In the genomic region with DNA sequence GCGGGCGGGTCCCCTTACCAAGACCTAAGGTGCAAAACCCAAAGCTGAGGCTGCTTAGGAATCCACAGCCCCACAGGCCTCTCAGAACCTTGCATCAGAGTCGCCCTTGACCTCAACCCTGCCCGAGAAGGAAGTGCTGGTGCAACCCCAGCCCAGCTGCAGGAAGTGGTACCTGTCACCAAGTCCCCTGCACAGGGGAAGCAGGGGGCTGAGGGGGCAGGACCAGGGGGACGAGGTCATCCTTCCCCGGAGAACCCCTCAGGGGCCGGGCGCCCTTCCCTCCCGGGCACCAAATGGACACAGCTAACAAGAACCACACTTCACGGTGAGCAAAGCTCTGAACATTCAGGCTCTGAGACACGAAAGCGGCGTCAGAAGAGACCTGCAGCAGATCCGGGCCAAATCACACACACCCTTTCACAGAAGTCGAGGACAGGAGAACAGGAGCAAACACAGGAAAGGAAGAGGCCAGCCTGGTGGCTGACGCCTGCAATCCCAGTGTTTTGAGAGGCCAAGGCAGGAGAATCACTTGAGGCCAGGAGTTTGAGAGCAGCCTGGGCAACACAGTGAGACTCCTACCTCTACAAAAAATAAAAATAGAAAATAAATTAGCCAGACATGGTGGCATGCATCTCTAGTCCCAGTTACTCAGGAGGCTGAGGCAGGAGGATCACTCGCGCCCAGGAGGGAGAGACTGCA, we compare ENCODE assay signal across 1 cellular context.
TF ChIP-seq lines count a peak whose summit lies in the region.

No MANE protein-coding gene starts in this region.

TF ChIP-seq in HepG2, 621 proteins besides CTCF, POLR2A, EP300 and RAD21 (continued from another document and continues in another):
- TF ChIP-seq, protein P1, sequence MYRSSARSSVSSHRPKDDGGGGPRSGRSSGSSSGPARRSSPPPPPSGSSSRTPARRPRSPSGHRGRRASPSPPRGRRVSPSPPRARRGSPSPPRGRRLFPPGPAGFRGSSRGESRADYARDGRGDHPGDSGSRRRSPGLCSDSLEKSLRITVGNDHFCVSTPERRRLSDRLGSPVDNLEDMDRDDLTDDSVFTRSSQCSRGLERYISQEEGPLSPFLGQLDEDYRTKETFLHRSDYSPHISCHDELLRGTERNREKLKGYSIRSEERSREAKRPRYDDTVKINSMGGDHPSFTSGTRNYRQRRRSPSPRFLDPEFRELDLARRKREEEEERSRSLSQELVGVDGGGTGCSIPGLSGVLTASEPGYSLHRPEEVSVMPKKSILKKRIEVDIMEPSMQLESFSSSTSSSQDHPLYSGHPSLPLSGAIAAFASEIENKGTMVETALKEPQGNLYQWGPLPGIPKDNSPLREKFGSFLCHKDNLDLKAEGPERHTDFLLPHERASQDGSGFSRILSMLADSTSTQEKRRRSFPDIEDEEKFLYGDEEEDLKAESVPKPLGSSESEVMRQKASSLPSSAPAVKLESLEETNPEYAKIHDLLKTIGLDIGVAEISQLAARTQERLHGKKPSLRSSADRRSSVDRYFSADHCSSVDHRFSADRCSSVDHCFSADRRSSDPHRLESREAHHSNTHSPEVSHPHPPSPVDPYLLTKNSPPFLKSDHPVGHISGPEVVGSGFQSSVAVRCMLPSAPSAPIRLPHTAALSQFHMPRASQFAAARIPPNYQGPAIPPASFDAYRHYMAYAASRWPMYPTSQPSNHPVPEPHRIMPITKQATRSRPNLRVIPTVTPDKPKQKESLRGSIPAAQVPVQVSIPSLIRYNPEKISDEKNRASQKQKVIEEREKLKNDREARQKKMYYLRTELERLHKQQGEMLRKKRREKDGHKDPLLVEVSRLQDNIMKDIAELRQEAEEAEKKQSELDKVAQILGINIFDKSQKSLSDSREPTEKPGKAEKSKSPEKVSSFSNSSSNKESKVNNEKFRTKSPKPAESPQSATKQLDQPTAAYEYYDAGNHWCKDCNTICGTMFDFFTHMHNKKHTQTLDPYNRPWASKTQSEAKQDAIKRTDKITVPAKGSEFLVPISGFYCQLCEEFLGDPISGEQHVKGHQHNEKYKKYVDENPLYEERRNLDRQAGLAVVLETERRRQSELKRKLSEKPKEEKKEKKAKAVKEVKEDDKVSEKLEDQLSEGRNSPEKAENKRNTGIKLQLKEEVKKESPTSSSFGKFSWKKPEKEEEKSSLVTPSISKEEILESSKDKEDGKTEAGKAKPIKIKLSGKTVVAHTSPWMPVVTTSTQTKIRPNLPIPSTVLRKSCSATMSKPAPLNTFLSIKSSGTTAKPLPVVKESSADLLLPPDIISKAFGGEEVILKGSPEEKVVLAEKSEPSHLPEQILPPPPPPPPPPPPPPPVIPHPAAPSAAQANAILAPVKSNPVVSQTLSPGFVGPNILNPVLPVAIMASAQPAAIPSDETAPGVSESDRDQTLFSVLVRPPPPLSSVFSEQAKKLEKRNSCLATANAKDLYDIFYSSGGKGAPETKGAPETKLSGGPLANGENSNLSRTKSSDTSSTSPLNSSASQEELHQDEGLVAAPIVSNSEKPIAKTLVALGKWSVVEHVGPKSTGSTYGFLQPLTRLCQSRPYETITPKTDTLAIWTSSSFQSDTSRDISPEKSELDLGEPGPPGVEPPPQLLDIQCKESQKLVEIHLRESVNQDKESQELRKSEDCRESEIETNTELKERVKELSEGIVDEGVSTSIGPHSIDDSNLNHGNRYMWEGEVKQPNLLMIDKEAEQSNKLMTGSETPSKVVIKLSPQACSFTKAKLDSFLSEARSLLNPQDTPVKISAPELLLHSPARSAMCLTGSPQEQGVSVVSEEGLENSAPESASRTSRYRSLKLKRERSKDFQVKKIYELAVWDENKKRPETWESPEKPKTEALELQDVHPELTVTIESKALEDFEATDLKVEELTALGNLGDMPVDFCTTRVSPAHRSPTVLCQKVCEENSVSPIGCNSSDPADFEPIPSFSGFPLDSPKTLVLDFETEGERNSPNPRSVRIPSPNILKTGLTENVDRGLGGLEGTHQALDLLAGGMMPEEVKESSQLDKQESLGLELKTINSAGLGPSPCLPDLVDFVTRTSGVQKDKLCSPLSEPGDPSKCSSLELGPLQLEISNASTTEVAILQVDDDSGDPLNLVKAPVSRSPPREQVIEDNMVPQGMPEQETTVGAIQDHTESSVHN (CRISPR knock-in tag; IDR thresholded peaks at IDR 0.05): no peak
- TF ChIP-seq ZNF274 (CRISPR knock-in tag; IDR thresholded peaks at IDR 0.05): 0 out of 2 replicates have a peak, but pooled peaks have one; percentile 11
- TF ChIP-seq GTF2F1 (IDR thresholded peaks at IDR 0.05; ENCODE audit: low read length): no peak
- TF ChIP-seq SMARCE1 (IDR thresholded peaks at IDR 0.05; ENCODE audit: borderline replicate concordance): no peak
- no peak; the same call in 1 of the 2 replicates for TF ChIP-seq ZNF605 (CRISPR knock-in tag; IDR thresholded peaks at IDR 0.05)
- TF ChIP-seq RFX3 (CRISPR knock-in tag; IDR thresholded peaks at IDR 0.05): no peak
- no peak for TF ChIP-seq NKX3-1 (CRISPR knock-in tag; IDR thresholded peaks at IDR 0.05)
- no peak for TF ChIP-seq AGO2 (optimal IDR thresholded peaks at IDR 0.05; ENCODE audit: low read depth, low read length)
- TF ChIP-seq CBX1 (IDR thresholded peaks at IDR 0.05; ENCODE audit: low read depth): no peak
- no peak for TF ChIP-seq CCAR2 (optimal IDR thresholded peaks at IDR 0.05; ENCODE audit: low read depth, low read length)
- no peak for TF ChIP-seq PLRG1 (conservative IDR thresholded peaks at IDR 0.05)
- TF ChIP-seq ZBTB42 (CRISPR knock-in tag; IDR thresholded peaks at IDR 0.05): no peak
- TF ChIP-seq TAF1 (CRISPR knock-in tag; IDR thresholded peaks at IDR 0.05): no peak
- TF ChIP-seq, protein P2, sequence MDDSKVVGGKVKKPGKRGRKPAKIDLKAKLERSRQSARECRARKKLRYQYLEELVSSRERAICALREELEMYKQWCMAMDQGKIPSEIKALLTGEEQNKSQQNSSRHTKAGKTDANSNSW (CRISPR knock-in tag; IDR thresholded peaks at IDR 0.05; ENCODE audit: borderline replicate concordance): no peak
- TF ChIP-seq HES4 (CRISPR knock-in tag; IDR thresholded peaks at IDR 0.05; ENCODE audit: borderline replicate concordance): 0 out of 2 replicates have a peak, but pooled peaks have one; percentile 40
- TF ChIP-seq MAFK (conservative IDR thresholded peaks at IDR 0.05 in 1 of 2, IDR thresholded peaks at IDR 0.05 in 1 of 2; ENCODE audit: low read length in 2 of 2): no peak
- no peak for TF ChIP-seq NFKB2 (CRISPR knock-in tag; IDR thresholded peaks at IDR 0.05; ENCODE audit: borderline replicate concordance)
- no peak for TF ChIP-seq NFE2 (CRISPR knock-in tag; IDR thresholded peaks at IDR 0.05)
- TF ChIP-seq HDAC1 (CRISPR knock-in tag; IDR thresholded peaks at IDR 0.05): peak; percentile 88
- TF ChIP-seq, protein P3, sequence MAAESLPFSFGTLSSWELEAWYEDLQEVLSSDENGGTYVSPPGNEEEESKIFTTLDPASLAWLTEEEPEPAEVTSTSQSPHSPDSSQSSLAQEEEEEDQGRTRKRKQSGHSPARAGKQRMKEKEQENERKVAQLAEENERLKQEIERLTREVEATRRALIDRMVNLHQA (CRISPR knock-in tag; IDR thresholded peaks at IDR 0.05): no peak
- TF ChIP-seq TBX3 (IDR thresholded peaks at IDR 0.05; ENCODE audit: borderline replicate concordance): no peak
- TF ChIP-seq TEAD3 (CRISPR knock-in tag; optimal IDR thresholded peaks at IDR 0.05; ENCODE audit: borderline replicate concordance): no peak
- no peak for TF ChIP-seq HMGA1 (CRISPR knock-in tag; conservative IDR thresholded peaks at IDR 0.05)
- TF ChIP-seq THAP9 (CRISPR knock-in tag; IDR thresholded peaks at IDR 0.05; ENCODE audit: borderline replicate concordance): peak; percentile 60; the same call in 1 of the 2 replicates
- TF ChIP-seq ZNF160 (CRISPR knock-in tag; IDR thresholded peaks at IDR 0.05): no peak
- TF ChIP-seq SMC3 (IDR thresholded peaks at IDR 0.05; ENCODE audit: low read length): no peak
- no peak for TF ChIP-seq STAG1 (CRISPR knock-in tag; IDR thresholded peaks at IDR 0.05)
- TF ChIP-seq ZNF263 (CRISPR knock-in tag; IDR thresholded peaks at IDR 0.05): no peak
- no peak for TF ChIP-seq KLF12 (CRISPR knock-in tag; IDR thresholded peaks at IDR 0.05; ENCODE audit: borderline replicate concordance)
- TF ChIP-seq, protein P4, sequence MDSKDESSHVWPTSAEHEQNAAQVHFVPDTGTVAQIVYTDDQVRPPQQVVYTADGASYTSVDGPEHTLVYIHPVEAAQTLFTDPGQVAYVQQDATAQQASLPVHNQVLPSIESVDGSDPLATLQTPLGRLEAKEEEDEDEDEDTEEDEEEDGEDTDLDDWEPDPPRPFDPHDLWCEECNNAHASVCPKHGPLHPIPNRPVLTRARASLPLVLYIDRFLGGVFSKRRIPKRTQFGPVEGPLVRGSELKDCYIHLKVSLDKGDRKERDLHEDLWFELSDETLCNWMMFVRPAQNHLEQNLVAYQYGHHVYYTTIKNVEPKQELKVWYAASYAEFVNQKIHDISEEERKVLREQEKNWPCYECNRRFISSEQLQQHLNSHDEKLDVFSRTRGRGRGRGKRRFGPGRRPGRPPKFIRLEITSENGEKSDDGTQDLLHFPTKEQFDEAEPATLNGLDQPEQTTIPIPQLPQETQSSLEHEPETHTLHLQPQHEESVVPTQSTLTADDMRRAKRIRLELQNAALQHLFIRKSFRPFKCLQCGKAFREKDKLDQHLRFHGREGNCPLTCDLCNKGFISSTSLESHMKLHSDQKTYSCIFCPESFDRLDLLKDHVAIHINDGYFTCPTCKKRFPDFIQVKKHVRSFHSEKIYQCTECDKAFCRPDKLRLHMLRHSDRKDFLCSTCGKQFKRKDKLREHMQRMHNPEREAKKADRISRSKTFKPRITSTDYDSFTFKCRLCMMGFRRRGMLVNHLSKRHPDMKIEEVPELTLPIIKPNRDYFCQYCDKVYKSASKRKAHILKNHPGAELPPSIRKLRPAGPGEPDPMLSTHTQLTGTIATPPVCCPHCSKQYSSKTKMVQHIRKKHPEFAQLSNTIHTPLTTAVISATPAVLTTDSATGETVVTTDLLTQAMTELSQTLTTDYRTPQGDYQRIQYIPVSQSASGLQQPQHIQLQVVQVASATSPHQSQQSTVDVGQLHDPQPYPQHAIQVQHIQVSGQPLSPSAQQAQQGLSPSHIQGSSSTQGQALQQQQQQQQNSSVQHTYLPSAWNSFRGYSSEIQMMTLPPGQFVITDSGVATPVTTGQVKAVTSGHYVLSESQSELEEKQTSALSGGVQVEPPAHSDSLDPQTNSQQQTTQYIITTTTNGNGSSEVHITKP (CRISPR knock-in tag; IDR thresholded peaks at IDR 0.05; ENCODE audit: low read depth): no peak
- no peak for TF ChIP-seq ZNF530 (CRISPR knock-in tag; IDR thresholded peaks at IDR 0.05; ENCODE audit: low read depth)
- TF ChIP-seq, protein P5, sequence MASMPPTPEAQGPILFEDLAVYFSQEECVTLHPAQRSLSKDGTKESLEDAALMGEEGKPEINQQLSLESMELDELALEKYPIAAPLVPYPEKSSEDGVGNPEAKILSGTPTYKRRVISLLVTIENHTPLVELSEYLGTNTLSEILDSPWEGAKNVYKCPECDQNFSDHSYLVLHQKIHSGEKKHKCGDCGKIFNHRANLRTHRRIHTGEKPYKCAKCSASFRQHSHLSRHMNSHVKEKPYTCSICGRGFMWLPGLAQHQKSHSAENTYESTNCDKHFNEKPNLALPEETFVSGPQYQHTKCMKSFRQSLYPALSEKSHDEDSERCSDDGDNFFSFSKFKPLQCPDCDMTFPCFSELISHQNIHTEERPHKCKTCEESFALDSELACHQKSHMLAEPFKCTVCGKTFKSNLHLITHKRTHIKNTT (CRISPR knock-in tag; IDR thresholded peaks at IDR 0.05): no peak
- no peak; the same call in 1 of the 2 replicates for TF ChIP-seq NR0B2 (CRISPR knock-in tag; IDR thresholded peaks at IDR 0.05)
- no peak for TF ChIP-seq MAFG (CRISPR knock-in tag; IDR thresholded peaks at IDR 0.05)
- TF ChIP-seq SRSF1 (optimal IDR thresholded peaks at IDR 0.05; ENCODE audit: low read depth, low read length): no peak
- no peak for TF ChIP-seq ZBTB44 (CRISPR knock-in tag; IDR thresholded peaks at IDR 0.05)
- TF ChIP-seq JUNB (CRISPR knock-in tag; IDR thresholded peaks at IDR 0.05; ENCODE audit: borderline replicate concordance): no peak
- 0 out of 2 replicates have a peak, but pooled peaks have one; percentile 68 for TF ChIP-seq ZNF556 (CRISPR knock-in tag; IDR thresholded peaks at IDR 0.05; ENCODE audit: borderline replicate concordance)
